Comparison of ENCODE assay signal across 9 cellular contexts in the genomic region with DNA sequence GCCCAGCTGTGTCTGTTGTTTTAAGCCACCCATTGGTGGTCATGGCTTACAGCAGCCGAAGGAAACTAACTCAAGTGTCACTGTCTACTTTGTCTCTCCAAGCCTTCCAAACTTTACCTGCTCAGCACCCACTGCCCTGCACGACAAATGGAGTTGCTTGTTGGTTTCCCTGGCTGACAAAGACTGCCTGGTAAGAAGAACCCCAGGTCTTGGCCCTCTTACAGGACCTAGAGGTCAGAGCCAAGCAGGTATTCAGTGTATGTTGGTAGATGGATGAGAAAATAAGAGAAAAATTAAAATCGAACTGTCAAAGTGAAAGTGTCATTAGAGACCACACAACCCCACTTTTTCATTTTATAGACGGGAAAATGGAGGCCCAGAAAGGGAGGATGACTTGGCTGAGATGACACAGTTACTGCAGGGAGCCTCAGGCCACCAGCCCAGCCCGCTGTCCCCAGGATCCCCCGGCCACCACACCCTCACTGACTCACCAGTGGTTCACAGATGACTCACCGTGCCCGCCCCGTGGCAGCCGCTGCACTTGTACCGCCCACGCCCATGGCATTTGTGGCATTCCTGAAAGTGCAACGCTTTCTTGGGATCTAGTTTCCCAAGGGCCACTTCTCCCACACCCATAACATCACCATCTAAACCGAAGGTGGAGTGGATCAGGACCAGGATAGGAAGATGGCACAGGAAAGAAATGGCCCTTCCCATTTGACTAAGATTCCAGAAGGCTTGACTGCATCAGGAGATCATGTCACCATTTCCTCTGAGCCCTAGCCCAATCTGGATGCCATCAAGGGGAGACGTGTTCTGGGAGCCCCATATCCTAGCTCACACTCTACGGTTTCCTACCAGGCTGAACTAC. TPM values are rescaled to one million over a fixed set of nuclear protein-coding genes. Genes with fewer than 3 reads are reported as not detected.
DNase-seq lines count a peak whose midpoint lies in the region; ATAC-seq and TF ChIP-seq lines count a peak whose summit lies in the region.
"Had no signal": no experiment of that assay in that cellular context is flagged by ENCODE, and none has a peak within 500 bp of the region (broad histone marks: within the 10 kb centered on the region; RNA-seq: fewer than 3 reads in every experiment).

No MANE protein-coding gene starts in this region.

- no peaks in the 10 kb centered on the region for H3K9me3 ChIP-seq in psoas muscle

- peaks cover 6% of the 10 kb centered on the region for H3K4me1 ChIP-seq in psoas muscle

- TF ChIP-seq CTCF in psoas muscle (IDR thresholded peaks at IDR 0.05), result no peak

- DNase-seq in SW480 (ENCODE audit: low spot score) (peak; percentile 97), dermis blood vessel endothelial cell (peak; percentile 77), psoas muscle (peak; percentile 86 to 91), SHP77 treated with DMSO at 0.1 percent for 48 hours (lab: John Stamatoyannopoulos, UW) (no peak)

- H3K27me3 ChIP-seq in psoas muscle (ENCODE audit: insufficient read depth in 3 of 3, low read length in 2 of 3), result no peaks in the 10 kb centered on the region

- ATAC-seq in GM18508 (IDR thresholded peaks at IDR 0.05; ENCODE audit: insufficient read depth, unreplicated experiment), result peak; percentile 54
- peak; percentile 70 for ATAC-seq in HG02884 (IDR thresholded peaks at IDR 0.05; ENCODE audit: unreplicated experiment)
- peak; percentile 97 to 99 (median 98) for ATAC-seq in psoas muscle
- no peak for ATAC-seq in GM21526 (IDR thresholded peaks at IDR 0.05; ENCODE audit: low FRiP score, unreplicated experiment)
- no peak for ATAC-seq in HG03135 (IDR thresholded peaks at IDR 0.05; ENCODE audit: unreplicated experiment)
- ATAC-seq: naive thymus-derived CD8-positive, alpha-beta T cell had no signal

- intact Hi-C loops in psoas muscle (cut with DNase I), result no loop called here

- no peaks in the 10 kb centered on the region for H3K36me3 ChIP-seq in psoas muscle (ENCODE audit: insufficient read depth in 1 of 2, low read depth in 1 of 2)

- no peak overlapping the region for H3K4me3 ChIP-seq in psoas muscle

- 39 to 59% (median 50%) methylated on average over 16 of the region's 16 CpGs for WGBS in psoas muscle, 3 donors

- peak overlapping the region; percentile 39 for H3K27ac ChIP-seq in psoas muscle

RNA-seq across cellular contexts. Expression of gene SSUH2, which starts 15.2 kb away (rescaled TPM):
- total RNA-seq in dermis blood vessel endothelial cell, result not detected in 2 replicates
- total RNA-seq in psoas muscle, result 1 to 10 TPM in 1 of 4 donors, under 1 TPM in 3; 0.24 to 1.1 (median 0.53) TPM
- polyA plus RNA-seq in psoas muscle, result under 1 TPM; 0.11 to 0.49 (median 0.36) TPM
- total RNA-seq: naive thymus-derived CD8-positive, alpha-beta T cell had no signal
- polyA plus RNA-seq: naive thymus-derived CD8-positive, alpha-beta T cell had no signal

Comparison
In these comparisons a context has a peak if more than half of its experiments do, and no peak if none do; other contexts are left out.
1. ATAC-seq: peak in GM18508 (single experiment), HG02884 (single experiment) and psoas muscle (4 of 4); none in GM21526 (single experiment) and HG03135 (single experiment).